Comparison of ENCODE assay signal across 8 cellular contexts in the genomic region with DNA sequence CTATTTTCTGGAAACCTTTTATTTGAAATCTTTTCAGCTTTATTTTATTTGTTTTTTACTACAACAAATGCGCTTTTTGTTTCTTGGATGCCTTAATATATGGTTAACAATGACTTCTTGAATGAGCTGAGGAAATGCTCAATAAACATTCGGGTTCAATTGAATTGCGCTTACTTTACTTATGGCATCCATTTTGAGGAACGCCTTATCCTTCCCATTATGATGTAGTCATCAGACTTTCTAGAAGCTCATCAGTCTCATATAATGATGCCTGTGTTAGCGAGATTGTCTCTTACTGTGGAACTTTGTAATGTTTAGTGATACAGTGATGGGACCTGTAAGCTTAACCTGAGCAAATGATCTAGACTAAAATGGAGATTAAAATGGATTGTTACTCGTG. TPM values are rescaled to one million over a fixed set of nuclear protein-coding genes. Genes with fewer than 3 reads are reported as not detected.
DNase-seq lines count a peak whose midpoint lies in the region; ATAC-seq, FAIRE-seq and TF ChIP-seq lines count a peak whose summit lies in the region.

No MANE protein-coding gene starts in this region.

- DNase-seq in OCI-M1 (lab: John Stamatoyannopoulos, UW), result peak; percentile 23
- peak; percentile 4 for DNase-seq in endothelial cell of umbilical vein (ENCODE audit: low read depth, low spot score)
- DNase-seq in pons (ENCODE audit: low spot score), result peak; percentile 20
- DNase-seq in epidermal melanocyte (ENCODE audit: insufficient read length, low spot score), result no peak
- DNase-seq in germinal center (ENCODE audit: low spot score), result no peak
- DNase-seq in NK-92 (lab: John Stamatoyannopoulos, UW; ENCODE audit: unreplicated experiment), result no peak

- TF ChIP-seq CTCF in endothelial cell of umbilical vein (IDR thresholded peaks at IDR 0.05; ENCODE audit: extremely low read depth in 1 of 2, insufficient read depth in 1 of 2, low read depth in 1 of 2, low read length in 2 of 2), result no peak

- H3K4me2 ChIP-seq in endothelial cell of umbilical vein (ENCODE audit: insufficient read depth, low read length), result peak overlapping the region; percentile 100

- peaks cover 57% of the 10 kb centered on the region for H3K79me2 ChIP-seq in endothelial cell of umbilical vein (ENCODE audit: control insufficient read depth, insufficient read depth, low read length)

- TF ChIP-seq POLR2A in endothelial cell of umbilical vein (IDR thresholded peaks at IDR 0.05; ENCODE audit: low read depth, low read length), result no peak

- H3K27ac ChIP-seq in endothelial cell of umbilical vein (ENCODE audit: insufficient read depth, low read depth, low read length), result peak overlapping the region; percentile 84

- no peaks in the 10 kb centered on the region for H3K36me3 ChIP-seq in ES-I3 (ENCODE audit: insufficient read depth, low read length)
- peaks cover 0 to 5% of the 10 kb centered on the region in 2 experiments for H3K36me3 ChIP-seq in endothelial cell of umbilical vein (ENCODE audit: control insufficient read depth in 2 of 2, extremely low read depth in 1 of 2, insufficient read depth in 2 of 2, low read length in 2 of 2)

- no peak for FAIRE-seq in endothelial cell of umbilical vein (lab: Jason Lieb, UNC)

- peak overlapping the region; percentile 76 to 97 (median 92) for H3K4me3 ChIP-seq in endothelial cell of umbilical vein (replicated peaks in 1 of 3; ENCODE audit: insufficient read depth in 1 of 3, low read depth in 1 of 3, low read length in 3 of 3)

- H3K9me3 ChIP-seq in ES-I3 (ENCODE audit: control insufficient read depth, insufficient read depth, low read length) (no peaks in the 10 kb centered on the region), endothelial cell of umbilical vein (replicated peaks; ENCODE audit: control insufficient read depth, insufficient read depth, low read length) (no peaks in the 10 kb centered on the region)

- H3K9ac ChIP-seq in ES-I3 (ENCODE audit: low read depth, low read length) (peak overlapping the region; percentile 84), endothelial cell of umbilical vein (replicated peaks; ENCODE audit: extremely low read depth, insufficient read depth, low read length) (peak overlapping the region; percentile 85)

- dilution Hi-C loops in endothelial cell of umbilical vein (cut with MboI; ENCODE audit: extremely low pct_ligation_motif_present, low sequenced_read_pairs), result no loop called here

- H3K27me3 ChIP-seq in endothelial cell of umbilical vein (ENCODE audit: control insufficient read depth in 2 of 2, insufficient read depth in 2 of 2, low read length in 2 of 2), result no peaks in the 10 kb centered on the region

- CTCF ChIA-PET in endothelial cell of umbilical vein (lab: Charles Lee), result no interaction called here

- H3K9me1 ChIP-seq in endothelial cell of umbilical vein (replicated peaks; ENCODE audit: control insufficient read depth, extremely low read depth, insufficient read depth, low read length), result no peaks in the 10 kb centered on the region

- POLR2A ChIA-PET in endothelial cell of umbilical vein (lab: Charles Lee), result no interaction called here

- intact Hi-C loops in endothelial cell of umbilical vein (cut with micrococcal nuclease), result loop anchor here (2.0 to 10.0 kb wide), 3 partner anchors 97 to 519 kb away; a partner anchor contains a TSS

- H3K4me1 ChIP-seq in ES-I3 (ENCODE audit: insufficient read depth, low read length) (no peaks in the 10 kb centered on the region), endothelial cell of umbilical vein (ENCODE audit: control insufficient read depth, extremely low read depth, insufficient read depth, low read length) (peaks cover 19% of the 10 kb centered on the region)

- no TSS peak for BruUV-seq in endothelial cell of umbilical vein (replicated peaks; lab: Mats Ljungman, UMichigan)

- H2AFZ ChIP-seq in endothelial cell of umbilical vein (ENCODE audit: low read depth, low read length), result no peak overlapping the region

- H4K20me1 ChIP-seq in endothelial cell of umbilical vein (replicated peaks; ENCODE audit: control insufficient read depth, extremely low read depth, insufficient read depth, low read length), result no peaks in the 10 kb centered on the region

- ATAC-seq in GM21360 (IDR thresholded peaks at IDR 0.05; ENCODE audit: unreplicated experiment), result no peak

TF ChIP-seq in endothelial cell of umbilical vein, 7 proteins besides CTCF, POLR2A, EP300 and RAD21:
- TF ChIP-seq POLR2AphosphoS5 (IDR thresholded peaks at IDR 0.05; ENCODE audit: insufficient read depth, low read depth, low read length), result no peak
- no peak for TF ChIP-seq EZH2 (IDR thresholded peaks at IDR 0.05; ENCODE audit: borderline replicate concordance, low read depth, low read length, severe bottlenecking)
- TF ChIP-seq FOS (IDR thresholded peaks at IDR 0.05; ENCODE audit: borderline replicate concordance, insufficient read depth, low read length), result no peak
- TF ChIP-seq, protein P1, sequence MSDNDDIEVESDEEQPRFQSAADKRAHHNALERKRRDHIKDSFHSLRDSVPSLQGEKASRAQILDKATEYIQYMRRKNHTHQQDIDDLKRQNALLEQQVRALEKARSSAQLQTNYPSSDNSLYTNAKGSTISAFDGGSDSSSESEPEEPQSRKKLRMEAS (IDR thresholded peaks at IDR 0.05; ENCODE audit: insufficient read depth, insufficient read length), result no peak
- TF ChIP-seq GATA2 (IDR thresholded peaks at IDR 0.05; ENCODE audit: insufficient read depth, insufficient read length, low read depth, low read length), result no peak
- TF ChIP-seq MYC (IDR thresholded peaks at IDR 0.05; ENCODE audit: low read depth, low read length), result no peak
- no peak for TF ChIP-seq JUN (IDR thresholded peaks at IDR 0.05; ENCODE audit: borderline replicate concordance, insufficient read depth, insufficient read length, low read depth)

RNA-seq across cellular contexts. Expression of a gene that starts 0.9 kb away (rescaled TPM):
- 3.6 TPM in 2 replicates for total RNA-seq in endothelial cell of umbilical vein
- polyA plus RNA-seq in endothelial cell of umbilical vein, result 1.1 and 1.7 TPM in 2 replicates
- 3.0 and 3.3 TPM in 2 replicates for polyA plus RNA-seq in endothelial cell of umbilical vein (2011; cell fraction: cytosol; rRNA removed)
- polyA plus RNA-seq in endothelial cell of umbilical vein (2011; cell fraction: nucleus; rRNA removed), result 3.4 and 4.7 TPM in 2 replicates
- 2.1 and 2.3 TPM in 2 replicates for polyA plus RNA-seq in endothelial cell of umbilical vein (2012)
- polyA minus RNA-seq in endothelial cell of umbilical vein, result 1.1 and 3.1 TPM in 2 replicates
- polyA minus RNA-seq in endothelial cell of umbilical vein (2011; cell fraction: cytosol; rRNA and poly(A)+ RNA removed), result 1.6 TPM
- polyA minus RNA-seq in endothelial cell of umbilical vein (2011; cell fraction: nucleus; rRNA and poly(A)+ RNA removed), result 5.2 and 7.5 TPM in 2 replicates

RNA-seq across cellular contexts. Expression of a gene that starts 0.9 kb away (rescaled TPM):
- 16.4 and 24.0 TPM in 2 replicates for total RNA-seq in endothelial cell of umbilical vein
- 7.7 and 7.9 TPM in 2 replicates for polyA plus RNA-seq in endothelial cell of umbilical vein
- 7.5 and 11.0 TPM in 2 replicates for polyA plus RNA-seq in endothelial cell of umbilical vein (2011; cell fraction: cytosol; rRNA removed)
- 34.2 and 36.8 TPM in 2 replicates for polyA plus RNA-seq in endothelial cell of umbilical vein (2011; cell fraction: nucleus; rRNA removed)
- 15.6 and 21.9 TPM in 2 replicates for polyA plus RNA-seq in endothelial cell of umbilical vein (2012)
- 7.3 and 13.7 TPM in 2 replicates for polyA minus RNA-seq in endothelial cell of umbilical vein
- 5.4 TPM for polyA minus RNA-seq in endothelial cell of umbilical vein (2011; cell fraction: cytosol; rRNA and poly(A)+ RNA removed)
- 12.4 and 17.2 TPM in 2 replicates for polyA minus RNA-seq in endothelial cell of umbilical vein (2011; cell fraction: nucleus; rRNA and poly(A)+ RNA removed)

RNA-seq across cellular contexts. Expression of a gene that starts 1.6 kb away (rescaled TPM):
- 10.0 and 10.6 TPM in 2 replicates for total RNA-seq in endothelial cell of umbilical vein
- polyA plus RNA-seq in endothelial cell of umbilical vein, result 2.2 and 2.5 TPM in 2 replicates
- 3.0 TPM in 2 replicates for polyA plus RNA-seq in endothelial cell of umbilical vein (2011; cell fraction: cytosol; rRNA removed)
- polyA plus RNA-seq in endothelial cell of umbilical vein (2011; cell fraction: nucleus; rRNA removed), result 8.4 and 8.6 TPM in 2 replicates
- polyA plus RNA-seq in endothelial cell of umbilical vein (2012), result 5.6 and 5.9 TPM in 2 replicates
- 19.5 and 28.7 TPM in 2 replicates for polyA minus RNA-seq in endothelial cell of umbilical vein
- 8.0 TPM for polyA minus RNA-seq in endothelial cell of umbilical vein (2011; cell fraction: cytosol; rRNA and poly(A)+ RNA removed)
- polyA minus RNA-seq in endothelial cell of umbilical vein (2011; cell fraction: nucleus; rRNA and poly(A)+ RNA removed), result 20.6 and 27.8 TPM in 2 replicates

Comparison
In these comparisons a context has a peak if more than half of its experiments do, and no peak if none do; other contexts are left out.
1. DNase-seq: peak in OCI-M1 (single experiment), endothelial cell of umbilical vein (single experiment) and pons (single experiment); none in epidermal melanocyte (single experiment), germinal center (single experiment) and NK-92 (single experiment).